In the genomic region with DNA sequence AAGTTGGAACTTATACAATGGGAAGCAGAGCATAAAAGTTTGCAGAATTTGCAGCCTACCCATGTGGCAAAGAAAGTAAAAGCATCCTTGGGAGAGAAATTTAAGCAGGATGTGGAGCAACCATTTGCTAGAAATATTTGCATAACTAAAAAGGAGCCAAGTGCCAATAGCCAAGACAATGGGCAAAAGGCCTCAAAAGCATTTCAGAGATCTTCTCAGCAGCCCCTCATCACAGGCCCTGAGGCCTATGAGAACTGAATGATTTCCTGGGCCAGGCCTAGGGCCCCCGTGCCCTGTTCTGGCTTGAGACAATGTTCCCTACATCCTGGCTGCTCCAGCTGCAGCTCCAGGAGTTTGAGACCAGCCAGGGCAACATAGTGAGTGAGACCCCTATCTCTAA, we compare ENCODE assay signal across 32 cellular contexts. TPM values are rescaled to one million over a fixed set of nuclear protein-coding genes. Genes with fewer than 3 reads are reported as not detected.
"Had no signal": no experiment of that assay in that cellular context is flagged by ENCODE, and none has a peak within 500 bp of the region (broad histone marks: within the 10 kb centered on the region; RNA-seq: fewer than 3 reads in every experiment).

No MANE protein-coding gene starts in this region.

- H3K4me3 Mint-ChIP-seq: activated CD4-positive, alpha-beta memory T cell treated with anti-CD3 and anti-CD28 coated beads, Interleukin-2, amount 10 ng/mL, durations not matched to agents 7 days and 5 days; activated CD4-positive, alpha-beta T cell treated with anti-CD3 and anti-CD28 coated beads, Interleukin-2, amount 10 ng/mL, durations not matched to agents 7 days and 5 days; activated naive CD4-positive, alpha-beta T cell treated with anti-CD3 and anti-CD28 coated beads, Interleukin-2, amount 10 ng/mL, durations not matched to agents 7 days and 5 days; activated naive CD8-positive, alpha-beta T cell treated with anti-CD3 and anti-CD28 coated beads, Interleukin-2, amount 10 ng/mL, durations not matched to agents 7 days and 5 days; activated T-cell treated with anti-CD3 and anti-CD28 coated beads, Interleukin-2, amount 50 U/mL, for 24 hours; activated T-cell treated with anti-CD3 and anti-CD28 coated beads, Interleukin-2, amount 50 U/mL, for 72 hours; brain; dendritic cell treated with granulocyte-macrophage colony-stimulating factor and Interleukin-4, amounts not matched to agents 40 ng/mL and 50 ng/mL, for 4 days had no signal

- DNase-seq: activated CD4-positive, alpha-beta memory T cell treated with anti-CD3 and anti-CD28 coated beads, Interleukin-2, amount 10 ng/mL, durations not matched to agents 7 days and 5 days; activated CD4-positive, alpha-beta T cell treated with anti-CD3 and anti-CD28 coated beads for 1 hour; activated CD4-positive, alpha-beta T cell treated with anti-CD3 and anti-CD28 coated beads for 4 hours; activated CD4-positive, alpha-beta T cell treated with anti-CD3 and anti-CD28 coated beads, Interleukin-2, amount 10 ng/mL, durations not matched to agents 7 days and 5 days; activated CD4-positive, alpha-beta T cell treated with anti-CD3 and anti-CD28 coated beads, Interleukin-2, amount 50 U/mL, for 4 hours; activated CD8-positive, alpha-beta memory T cell treated with anti-CD3 and anti-CD28 coated beads, Interleukin-2, amount 50 U/mL, for 48 hours; activated gamma-delta T cell; activated naive CD4-positive, alpha-beta T cell; activated naive CD4-positive, alpha-beta T cell treated with anti-CD3 and anti-CD28 coated beads, Interleukin-2, amount 10 ng/mL, durations not matched to agents 7 days and 5 days; activated naive CD8-positive, alpha-beta T cell treated with anti-CD3 and anti-CD28 coated beads, Interleukin-2, amount 10 ng/mL, durations not matched to agents 7 days and 5 days; activated T-cell treated with anti-CD3 and anti-CD28 coated beads for 4 hours; activated T-cell treated with anti-CD3 and anti-CD28 coated beads, Interleukin-2, amount 50 U/mL, for 24 hours; activated T-cell treated with anti-CD3 and anti-CD28 coated beads, Interleukin-2, amount 50 U/mL, for 72 hours; central memory CD4-positive, alpha-beta T cell; cerebellar nuclear complex; colonic mucosa; dorsolateral prefrontal cortex; effector memory CD4-positive, alpha-beta T cell; erythroblast; foreskin melanocyte; heart right ventricle; T-helper 2 cell had no signal

- H3K27ac ChIP-seq: ascending aorta, breast epithelium, cardiac muscle cell, colonic mucosa, dorsolateral prefrontal cortex, esophagus muscularis mucosa, gastroesophageal sphincter, heart right ventricle, hepatocyte had no signal

- H3K4me3 ChIP-seq: ascending aorta, breast epithelium, cardiac muscle cell, colonic mucosa, dorsolateral prefrontal cortex, esophagus muscularis mucosa, gastroesophageal sphincter, heart right ventricle, hepatocyte had no signal

- H3K36me3 ChIP-seq: ascending aorta, breast epithelium, cardiac muscle cell, colonic mucosa, esophagus muscularis mucosa, gastroesophageal sphincter, heart right ventricle had no signal

- H3K9me3 ChIP-seq: ascending aorta, breast epithelium, colonic mucosa, esophagus muscularis mucosa, gastroesophageal sphincter, heart right ventricle had no signal

- H3K27ac Mint-ChIP-seq: activated CD4-positive, alpha-beta memory T cell treated with anti-CD3 and anti-CD28 coated beads, Interleukin-2, amount 10 ng/mL, durations not matched to agents 7 days and 5 days; activated CD4-positive, alpha-beta T cell treated with anti-CD3 and anti-CD28 coated beads, Interleukin-2, amount 10 ng/mL, durations not matched to agents 7 days and 5 days; activated naive CD4-positive, alpha-beta T cell treated with anti-CD3 and anti-CD28 coated beads, Interleukin-2, amount 10 ng/mL, durations not matched to agents 7 days and 5 days; activated naive CD4-positive, alpha-beta T cell treated with anti-CD3 and anti-CD28 coated beads, Interleukin-2, amount 50 U/mL, for 72 hours; activated naive CD8-positive, alpha-beta T cell treated with anti-CD3 and anti-CD28 coated beads, Interleukin-2, amount 10 ng/mL, durations not matched to agents 7 days and 5 days; activated T-cell treated with anti-CD3 and anti-CD28 coated beads, Interleukin-2, amount 50 U/mL, for 24 hours; activated T-cell treated with anti-CD3 and anti-CD28 coated beads, Interleukin-2, amount 50 U/mL, for 72 hours; brain; dendritic cell treated with granulocyte-macrophage colony-stimulating factor and Interleukin-4, amounts not matched to agents 40 ng/mL and 50 ng/mL, for 4 days had no signal

- H3K79me2 ChIP-seq: hepatocyte had no signal

- H3K27me3 ChIP-seq: ascending aorta, cardiac muscle cell, colonic mucosa had no signal

- H3K9me3 Mint-ChIP-seq: activated CD4-positive, alpha-beta memory T cell treated with anti-CD3 and anti-CD28 coated beads, Interleukin-2, amount 10 ng/mL, durations not matched to agents 7 days and 5 days; activated CD4-positive, alpha-beta T cell treated with anti-CD3 and anti-CD28 coated beads, Interleukin-2, amount 10 ng/mL, durations not matched to agents 7 days and 5 days; activated naive CD4-positive, alpha-beta T cell treated with anti-CD3 and anti-CD28 coated beads, Interleukin-2, amount 10 ng/mL, durations not matched to agents 7 days and 5 days; activated naive CD4-positive, alpha-beta T cell treated with anti-CD3 and anti-CD28 coated beads, Interleukin-2, amount 50 U/mL, for 72 hours; activated naive CD8-positive, alpha-beta T cell treated with anti-CD3 and anti-CD28 coated beads, Interleukin-2, amount 10 ng/mL, durations not matched to agents 7 days and 5 days; activated T-cell treated with anti-CD3 and anti-CD28 coated beads, Interleukin-2, amount 50 U/mL, for 24 hours; activated T-cell treated with anti-CD3 and anti-CD28 coated beads, Interleukin-2, amount 50 U/mL, for 72 hours; dendritic cell treated with granulocyte-macrophage colony-stimulating factor and Interleukin-4, amounts not matched to agents 40 ng/mL and 50 ng/mL, for 4 days had no signal

- H3K4me2 ChIP-seq: hepatocyte had no signal

- H3K4me1 Mint-ChIP-seq: activated CD4-positive, alpha-beta memory T cell treated with anti-CD3 and anti-CD28 coated beads, Interleukin-2, amount 10 ng/mL, durations not matched to agents 7 days and 5 days; activated CD4-positive, alpha-beta T cell treated with anti-CD3 and anti-CD28 coated beads, Interleukin-2, amount 10 ng/mL, durations not matched to agents 7 days and 5 days; activated naive CD4-positive, alpha-beta T cell treated with anti-CD3 and anti-CD28 coated beads, Interleukin-2, amount 10 ng/mL, durations not matched to agents 7 days and 5 days; activated naive CD8-positive, alpha-beta T cell treated with anti-CD3 and anti-CD28 coated beads, Interleukin-2, amount 10 ng/mL, durations not matched to agents 7 days and 5 days; brain had no signal

- ATAC-seq: activated naive CD4-positive, alpha-beta T cell treated with anti-CD3 and anti-CD28 coated beads, Interleukin-2, amount 50 U/mL, for 72 hours; activated T-cell treated with anti-CD3 and anti-CD28 coated beads, Interleukin-2, amount 50 U/mL, for 72 hours; gastroesophageal sphincter; heart right ventricle had no signal

- H3K36me3 Mint-ChIP-seq: activated naive CD4-positive, alpha-beta T cell treated with anti-CD3 and anti-CD28 coated beads, Interleukin-2, amount 10 ng/mL, durations not matched to agents 7 days and 5 days; brain had no signal

- H2AFZ ChIP-seq: hepatocyte had no signal

- H3K4me1 ChIP-seq: ascending aorta, breast epithelium, colonic mucosa, esophagus muscularis mucosa, gastroesophageal sphincter, heart right ventricle had no signal

RNA-seq across cellular contexts. Expression of gene NKX3-2, which starts 34.9 kb away (rescaled TPM):
- total RNA-seq: activated CD4-positive, alpha-beta memory T cell treated with anti-CD3 and anti-CD28 coated beads, Interleukin-2, amount 10 ng/mL, durations not matched to agents 7 days and 5 days; activated CD4-positive, alpha-beta T cell treated with anti-CD3 and anti-CD28 coated beads, Interleukin-2, amount 10 ng/mL, durations not matched to agents 7 days and 5 days; activated naive CD4-positive, alpha-beta T cell treated with anti-CD3 and anti-CD28 coated beads, Interleukin-2, amount 50 U/mL, for 72 hours; activated naive CD8-positive, alpha-beta T cell treated with anti-CD3 and anti-CD28 coated beads, Interleukin-2, amount 10 ng/mL, durations not matched to agents 7 days and 5 days; activated T-cell treated with anti-CD3 and anti-CD28 coated beads, Interleukin-2, amount 50 U/mL, for 72 hours; ascending aorta; dorsolateral prefrontal cortex; glomerular endothelial cell; heart right ventricle had no signal
- polyA plus RNA-seq: cardiac muscle cell, heart right ventricle had no signal
